In the genomic region with DNA sequence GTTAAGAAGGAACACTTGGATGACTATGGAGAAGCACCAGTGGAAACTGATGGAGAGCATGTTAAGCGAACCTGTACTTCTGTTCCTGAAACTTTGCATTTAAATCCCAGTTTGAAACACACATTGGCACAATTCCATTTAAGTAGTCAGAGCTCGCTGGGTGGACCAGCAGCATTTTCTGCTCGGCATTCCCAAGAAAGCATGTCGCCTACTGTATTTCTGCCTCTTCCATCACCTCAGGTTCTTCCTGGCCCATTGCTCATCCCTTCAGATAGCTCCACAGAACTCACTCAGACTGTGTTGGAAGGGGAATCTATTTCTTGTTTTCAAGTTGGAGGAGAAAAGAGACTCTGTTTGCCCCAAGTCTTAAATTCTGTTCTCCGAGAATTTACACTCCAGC, we compare ENCODE assay signal across 11 cellular contexts. TPM values are rescaled to one million over a fixed set of nuclear protein-coding genes. Genes with fewer than 3 reads are reported as not detected.
DNase-seq lines count a peak whose midpoint lies in the region; ATAC-seq and TF ChIP-seq lines count a peak whose summit lies in the region.
"Had no signal": no experiment of that assay in that cellular context is flagged by ENCODE, and none has a peak within 500 bp of the region (broad histone marks: within the 10 kb centered on the region; RNA-seq: fewer than 3 reads in every experiment).

No MANE protein-coding gene starts in this region.

- peaks cover 7 to 13% of the 10 kb centered on the region in 2 experiments for H3K36me3 ChIP-seq in mesenchymal stem cell (ENCODE audit: control insufficient read depth in 1 of 2, insufficient read depth in 2 of 2, low read depth in 1 of 2, low read length in 2 of 2)

- H3K4me1 Mint-ChIP-seq in brain, result peaks cover 79% of the 10 kb centered on the region

- peaks cover 4 to 16% (median 8%) of the 10 kb centered on the region in 5 experiments for H3K9me3 Mint-ChIP-seq in brain
- peaks cover 0 to 8% of the 10 kb centered on the region in 2 donors for H3K9me3 Mint-ChIP-seq in activated naive CD4-positive, alpha-beta T cell treated with anti-CD3 and anti-CD28 coated beads, Interleukin-2, amount 50 U/mL, for 72 hours

- no peak overlapping the region for H2BK120ac ChIP-seq in mesenchymal stem cell (ENCODE audit: low read depth, low read length)

- H3K79me1 ChIP-seq in mesenchymal stem cell (replicated peaks; ENCODE audit: low read length, poor library complexity, severe bottlenecking), result peaks cover 4% of the 10 kb centered on the region

- no peak overlapping the region for H3K18ac ChIP-seq in mesenchymal stem cell (ENCODE audit: low read depth in 1 of 2, low read length in 2 of 2)

- no peak overlapping the region for H2BK12ac ChIP-seq in mesenchymal stem cell (ENCODE audit: low read length in 2 of 2)

- no peak overlapping the region for H2BK5ac ChIP-seq in mesenchymal stem cell (ENCODE audit: low read depth, low read length, poor library complexity, severe bottlenecking)

- H3K4me1 ChIP-seq in right cardiac atrium (ENCODE audit: control insufficient read depth, insufficient read depth, low read length) (peaks cover 8% of the 10 kb centered on the region), mesenchymal stem cell (ENCODE audit: control insufficient read depth, insufficient read depth, low read depth, low read length) (peaks cover 12% of the 10 kb centered on the region)

- no peak overlapping the region for H3K14ac ChIP-seq in mesenchymal stem cell (ENCODE audit: low read length in 2 of 2)

- intact Hi-C loops in right cardiac atrium (cut with DNase I), result no loop called here
- intact Hi-C loops in left ventricle myocardium superior (cut with micrococcal nuclease), result no loop called here

- no peak for DNase-seq in right cardiac atrium
- no peak for DNase-seq in left ventricle myocardium superior
- no peak for DNase-seq in mesenchymal stem cell
- DNase-seq in NCI-H226, result no peak
- no peak for DNase-seq in activated naive CD4-positive, alpha-beta T cell treated with anti-CD3 and anti-CD28 coated beads, Interleukin-2, amount 50 U/mL, for 72 hours (ENCODE audit: low spot score in 2 of 2)
- no peak for DNase-seq in stimulated activated CD4-positive, alpha-beta T cell treated with anti-CD3 and anti-CD28 coated beads, Interleukin-4, amount 100 ng/mL, for 24 hours
- DNase-seq: activated effector memory CD4-positive, alpha-beta T cell treated with anti-CD3 and anti-CD28 coated beads, Interleukin-2, amount 50 U/mL, for 16 hours; KG1; stimulated activated naive CD4-positive, alpha-beta T cell had no signal

- H3K9ac ChIP-seq in mesenchymal stem cell (ENCODE audit: low read length), result no peak overlapping the region

- no peak overlapping the region for H3K4ac ChIP-seq in mesenchymal stem cell (ENCODE audit: low read depth in 1 of 2, low read length in 2 of 2)

- peaks cover 65% of the 10 kb centered on the region for H3K36me3 Mint-ChIP-seq in brain
- H3K36me3 Mint-ChIP-seq in activated naive CD4-positive, alpha-beta T cell treated with anti-CD3 and anti-CD28 coated beads, Interleukin-2, amount 50 U/mL, for 72 hours, result peaks cover 38 to 48% of the 10 kb centered on the region in 2 donors

- no peak overlapping the region for H3K27ac ChIP-seq in right cardiac atrium (ENCODE audit: low read length)
- no peak overlapping the region for H3K27ac ChIP-seq in mesenchymal stem cell (ENCODE audit: low read length, poor library complexity, severe bottlenecking)

- peaks cover 14% of the 10 kb centered on the region for H3K27me3 Mint-ChIP-seq in brain

- H3K9me3 ChIP-seq in right cardiac atrium (ENCODE audit: control insufficient read depth, low read length), result no peaks in the 10 kb centered on the region
- no peaks in the 10 kb centered on the region for H3K9me3 ChIP-seq in mesenchymal stem cell (ENCODE audit: control insufficient read depth, low read length)

- H2BK15ac ChIP-seq in mesenchymal stem cell (ENCODE audit: low read depth, poor library complexity, severe bottlenecking), result no peak overlapping the region

- H2AK5ac ChIP-seq in mesenchymal stem cell (ENCODE audit: low read length, severe bottlenecking), result no peak overlapping the region

- peak overlapping the region; percentile 35 for H3K4me2 ChIP-seq in mesenchymal stem cell (ENCODE audit: low read length, poor library complexity, severe bottlenecking)

- no peak overlapping the region for H3K23ac ChIP-seq in mesenchymal stem cell (ENCODE audit: low read length in 2 of 2)

- H3K27me3 ChIP-seq in right cardiac atrium (ENCODE audit: control insufficient read depth, insufficient read depth), result no peaks in the 10 kb centered on the region
- no peaks in the 10 kb centered on the region for H3K27me3 ChIP-seq in mesenchymal stem cell (ENCODE audit: control insufficient read depth in 1 of 2, insufficient read depth in 1 of 2, low read length in 2 of 2)

- H3K4me3 ChIP-seq in right cardiac atrium (ENCODE audit: low read length) (peak overlapping the region; percentile 36), mesenchymal stem cell (ENCODE audit: insufficient read depth in 1 of 2, low read depth in 1 of 2, low read length in 2 of 2) (no peak overlapping the region)

- ATAC-seq in right cardiac atrium (no peak), left ventricle myocardium superior (no peak), GM21528 (IDR thresholded peaks at IDR 0.05; ENCODE audit: low FRiP score, unreplicated experiment) (no peak)
- no peak for ATAC-seq in activated naive CD4-positive, alpha-beta T cell treated with anti-CD3 and anti-CD28 coated beads, Interleukin-2, amount 50 U/mL, for 72 hours

- 72% methylated on average over 5 of the region's 5 CpGs for WGBS in right cardiac atrium
- 99% methylated on average over 3 of the region's 5 CpGs for WGBS in mesenchymal stem cell

- no peak for TF ChIP-seq CTCF in brain (conservative IDR thresholded peaks at IDR 0.05)

- peak overlapping the region; percentile 77 to 98 (median 93) for H3K4me3 Mint-ChIP-seq in brain

- no peak overlapping the region for H2AFZ ChIP-seq in mesenchymal stem cell (ENCODE audit: low read depth, low read length)

- H4K91ac ChIP-seq in mesenchymal stem cell (ENCODE audit: low read length), result no peak overlapping the region

- no peak overlapping the region for H4K8ac ChIP-seq in mesenchymal stem cell (ENCODE audit: low read length)

- H3K27ac Mint-ChIP-seq in brain, result peak overlapping the region in 2 of 5 experiments; percentile 54 to 60
- H3K27ac Mint-ChIP-seq in activated naive CD4-positive, alpha-beta T cell treated with anti-CD3 and anti-CD28 coated beads, Interleukin-2, amount 50 U/mL, for 72 hours, result no peak overlapping the region

RNA-seq across cellular contexts. Expression of gene SKIL, which starts 3.0 kb away (rescaled TPM):
- total RNA-seq in right cardiac atrium (10 to 100 TPM; 31.9 to 59.5 (median 39.1) TPM), left ventricle myocardium superior (17.2 TPM)
- polyA plus RNA-seq in right cardiac atrium (9.6 TPM), brain (ENCODE audit: insufficient read depth, low read depth, low replicate concordance) (2.4 TPM)
- 27.8 TPM for polyA plus RNA-seq in mesenchymal stem cell (2013, experiment 1 of 2)
- 28.9 TPM for polyA plus RNA-seq in mesenchymal stem cell (2013, experiment 2 of 2)
- 10 to 100 TPM; 16.8 to 21.9 TPM for total RNA-seq in activated naive CD4-positive, alpha-beta T cell treated with anti-CD3 and anti-CD28 coated beads, Interleukin-2, amount 50 U/mL, for 72 hours

RNA-seq across cellular contexts. Expression of gene CLDN11, which starts 58.2 kb away (rescaled TPM):
- total RNA-seq in right cardiac atrium (10 to 100 TPM; 11.1 to 13.7 (median 11.7) TPM), left ventricle myocardium superior (4.2 TPM)
- polyA plus RNA-seq in right cardiac atrium (7.5 TPM), brain (ENCODE audit: insufficient read depth, low read depth, low replicate concordance) (104 TPM)
- 119 TPM for polyA plus RNA-seq in mesenchymal stem cell (2013, experiment 1 of 2)
- polyA plus RNA-seq in mesenchymal stem cell (2013, experiment 2 of 2), result 118 TPM
- total RNA-seq in activated naive CD4-positive, alpha-beta T cell treated with anti-CD3 and anti-CD28 coated beads, Interleukin-2, amount 50 U/mL, for 72 hours, result not detected
